Comparison of ENCODE assay signal across 1 cellular context in genomic region chr9:113934167-113934566, GRCh38.
TF ChIP-seq lines count a peak whose summit lies in the region.

No MANE protein-coding gene starts in this region.

TF ChIP-seq in K562, 482 proteins besides CTCF, POLR2A, EP300 and RAD21:
- TF ChIP-seq PYGO2 (tag; IDR thresholded peaks at IDR 0.05) (no peak), THRB (CRISPR knock-in tag; conservative IDR thresholded peaks at IDR 0.05) (no peak), CBX2 (IDR thresholded peaks at IDR 0.05; ENCODE audit: insufficient read depth, low read length, poor library complexity, severe bottlenecking) (no peak), ZNF24 (IDR thresholded peaks at IDR 0.05) (no peak), CREM (IDR thresholded peaks at IDR 0.05; ENCODE audit: low read depth) (no peak), CEBPZ (IDR thresholded peaks at IDR 0.05; ENCODE audit: borderline replicate concordance, low read depth, low read length) (no peak), ZNF384 (IDR thresholded peaks at IDR 0.05; ENCODE audit: low read depth, low read length) (no peak), MAFF (IDR thresholded peaks at IDR 0.05; ENCODE audit: low read length) (no peak), HIVEP1 (CRISPR knock-in tag; IDR thresholded peaks at IDR 0.05) (no peak), RBM15 (IDR thresholded peaks at IDR 0.05; ENCODE audit: insufficient read depth, low read length) (no peak), ETS2 (tag; IDR thresholded peaks at IDR 0.05; ENCODE audit: borderline replicate concordance, poor library complexity, severe bottlenecking) (no peak), ZNF511 (CRISPR knock-in tag; IDR thresholded peaks at IDR 0.05) (no peak), ZZZ3 (IDR thresholded peaks at IDR 0.05) (no peak), HNRNPLL (IDR thresholded peaks at IDR 0.05; ENCODE audit: low read depth, low read length, poor library complexity, severe bottlenecking) (no peak), HOMEZ (CRISPR knock-in tag; IDR thresholded peaks at IDR 0.05) (no peak), ZNF696 (CRISPR knock-in tag; conservative IDR thresholded peaks at IDR 0.05) (no peak)
